Comparison of ENCODE assay signal across 1 cellular context in genomic region chr17:76447931-76448652, GRCh38.
TF ChIP-seq lines count a peak whose summit lies in the region.

No MANE protein-coding gene starts in this region.

TF ChIP-seq in IMR-90, 13 proteins besides CTCF, POLR2A, EP300 and RAD21:
- TF ChIP-seq BHLHE40 (IDR thresholded peaks at IDR 0.05; ENCODE audit: low read depth, low read length) = peak; percentile 53
- no peak for TF ChIP-seq FOS (IDR thresholded peaks at IDR 0.05; ENCODE audit: low read depth, low read length)
